Comparison of ENCODE assay signal across 24 cellular contexts in genomic region chr22:27115410-27115809, GRCh38.
A peak's percentile ranks its signal among the peaks of the same experiment; 100 is the strongest.
DNase-seq lines count a peak whose midpoint lies in the region; ATAC-seq, FAIRE-seq and TF ChIP-seq lines count a peak whose summit lies in the region.
"Had no signal": no experiment of that assay in that cellular context is flagged by ENCODE, and none has a peak within 500 bp of the region (broad histone marks: within the 10 kb centered on the region; RNA-seq: fewer than 3 reads in every experiment).

No MANE protein-coding gene starts in this region.

- H3K27ac ChIP-seq in liver (ENCODE audit: low read depth in 1 of 2, low read length in 2 of 2) (peak overlapping the region; percentile 71 to 81), HepG2 (ENCODE audit: extremely low read length, insufficient read depth, low read length) (no peak overlapping the region), mesodermal cell (ENCODE audit: low read depth, low read length, severe bottlenecking) (peak overlapping the region; percentile 1), mesendoderm (ENCODE audit: low read depth, low read length) (no peak overlapping the region)
- H3K27ac ChIP-seq: 22Rv1, SK-N-MC had no signal

- H2BK15ac ChIP-seq in mesendoderm (replicated peaks; ENCODE audit: low read depth): no peak overlapping the region

- CTCF ChIA-PET in HepG2 (lab: Yijun Ruan, JAX; ENCODE audit: low intra/inter-chr PET ratio, low total read pairs): no interaction called here

- H3K23ac ChIP-seq in mesendoderm (ENCODE audit: low read length): no peak overlapping the region

- no peaks in the 10 kb centered on the region for H3K79me1 ChIP-seq in mesendoderm (ENCODE audit: low read length)

- H3K27me3 ChIP-seq in liver (ENCODE audit: control insufficient read depth in 4 of 4, insufficient read depth in 4 of 4, low read length in 3 of 4) (no peaks in the 10 kb centered on the region), HepG2 (ENCODE audit: control insufficient read depth in 1 of 2, insufficient read depth in 2 of 2, low read length in 2 of 2) (no peaks in the 10 kb centered on the region), bronchial epithelial cell (ENCODE audit: control insufficient read depth, insufficient read depth, low read length) (no peaks in the 10 kb centered on the region), mesendoderm (ENCODE audit: insufficient read depth, low read length, poor library complexity) (no peaks in the 10 kb centered on the region)

- H3K56ac ChIP-seq in mesendoderm (ENCODE audit: low read length): no peak overlapping the region

- in situ Hi-C loops in HepG2 (cut with HindIII; ENCODE audit: extremely low pct_ligation_motif_present, low pct_unique_long_range_greater_than_20kb): no loop called here

- no peak overlapping the region for H2AFZ ChIP-seq in HepG2 (ENCODE audit: low read length)

- peak overlapping the region; percentile 5 for H3K27ac Mint-ChIP-seq in type B pancreatic cell
- H3K27ac Mint-ChIP-seq: B cell; CD4-positive, CD25-positive, alpha-beta regulatory T cell had no signal

- H3K9me3 ChIP-seq in liver (ENCODE audit: control insufficient read depth in 4 of 4, low read length in 3 of 4): peaks cover 0 to 5% (median 3%) of the 10 kb centered on the region in 4 donors
- no peaks in the 10 kb centered on the region; the same call in 1 of the 2 replicates for H3K9me3 ChIP-seq in HepG2 (ENCODE audit: low read length)
- peaks cover 5% of the 10 kb centered on the region for H3K9me3 ChIP-seq in mesodermal cell (ENCODE audit: control insufficient read depth, low read length)

- FAIRE-seq in HepG2 (lab: Jason Lieb, UNC): no peak
- FAIRE-seq in bronchial epithelial cell (lab: Jason Lieb, UNC): peak; percentile 72
- FAIRE-seq: GM12878, GM19239 had no signal

- H3K36me3 ChIP-seq in liver (ENCODE audit: control insufficient read depth in 4 of 4, insufficient read depth in 3 of 4, low read depth in 1 of 4, low read length in 3 of 4) (no peaks in the 10 kb centered on the region), HepG2 (replicated peaks in 1 of 2; ENCODE audit: control insufficient read depth in 1 of 2, insufficient read depth in 2 of 2, low read length in 2 of 2) (no peaks in the 10 kb centered on the region), bronchial epithelial cell (ENCODE audit: control insufficient read depth, insufficient read depth, low read length) (no peaks in the 10 kb centered on the region), mesodermal cell (ENCODE audit: control insufficient read depth, insufficient read depth, low read length) (no peaks in the 10 kb centered on the region), mesendoderm (ENCODE audit: control insufficient read depth, insufficient read depth, low read length) (no peaks in the 10 kb centered on the region)

- POLR2A ChIA-PET in HepG2 (lab: Yijun Ruan, JAX): no interaction called here

- H3K27me3 Mint-ChIP-seq in type B pancreatic cell: peaks cover 2% of the 10 kb centered on the region
- H3K27me3 Mint-ChIP-seq: CD4-positive, CD25-positive, alpha-beta regulatory T cell had no signal

- no peak overlapping the region for H4K8ac ChIP-seq in mesendoderm (ENCODE audit: low read depth, low read length)

- TF ChIP-seq CTCF in liver (IDR thresholded peaks at IDR 0.05; ENCODE audit: low read depth, low read length, missing input control): no peak
- TF ChIP-seq CTCF in HepG2 (CRISPR knock-in tag; IDR thresholded peaks at IDR 0.05): no peak
- TF ChIP-seq CTCF in bronchial epithelial cell (IDR thresholded peaks at IDR 0.05; ENCODE audit: insufficient read depth, low read length, severe bottlenecking): no peak
- TF ChIP-seq CTCF in type B pancreatic cell (conservative IDR thresholded peaks at IDR 0.05): no peak

- intact Hi-C loops in HepG2 (cut with micrococcal nuclease; ENCODE audit: unreplicated experiment): no loop called here

- BruUV-seq in HepG2 (replicated peaks; lab: Mats Ljungman, UMichigan): no TSS peak

- H3K4me1 ChIP-seq in liver (ENCODE audit: control insufficient read depth in 4 of 4, insufficient read depth in 4 of 4, low read length in 3 of 4) (peaks cover 2 to 13% (median 8%) of the 10 kb centered on the region in 4 donors), HepG2 (ENCODE audit: insufficient read depth, low read length) (peaks cover 28% of the 10 kb centered on the region), mesodermal cell (ENCODE audit: control insufficient read depth, insufficient read depth, low read length, poor library complexity, severe bottlenecking) (peaks cover 33% of the 10 kb centered on the region), mesendoderm (ENCODE audit: control insufficient read depth, low read depth, low read length) (no peaks in the 10 kb centered on the region)

- peaks cover 30% of the 10 kb centered on the region for H3K4me1 Mint-ChIP-seq in type B pancreatic cell (ENCODE audit: unreplicated experiment)
- H3K4me1 Mint-ChIP-seq: B cell; CD4-positive, CD25-positive, alpha-beta regulatory T cell had no signal

- H2AK5ac ChIP-seq in mesendoderm (ENCODE audit: low read length): no peak overlapping the region

- no peaks in the 10 kb centered on the region for H3K36me3 Mint-ChIP-seq in type B pancreatic cell
- H3K36me3 Mint-ChIP-seq: CD4-positive, CD25-positive, alpha-beta regulatory T cell had no signal

- no peak overlapping the region for H4K5ac ChIP-seq in mesendoderm (ENCODE audit: low read length)

- no peak overlapping the region for H3K4ac ChIP-seq in mesendoderm (ENCODE audit: low read depth, low read length)

- TF ChIP-seq EP300 in HepG2 (IDR thresholded peaks at IDR 0.05; ENCODE audit: low read depth in 2 of 2, low read length in 2 of 2) (no peak), HepG2 (CRISPR knock-in tag; IDR thresholded peaks at IDR 0.05; ENCODE audit: borderline replicate concordance) (no peak)

- ATAC-seq in HepG2: no peak
- ATAC-seq: GM12878 had no signal

- no peak overlapping the region for H2BK5ac ChIP-seq in mesendoderm (ENCODE audit: low read length)

- WGBS in liver: 95% methylated on average over 2 of the region's 2 CpGs
- WGBS in HepG2 (ENCODE audit: low lambda C conversion rate): 100% methylated on average over 2 of the region's 2 CpGs
- WGBS in mesodermal cell (ENCODE audit: insufficient coverage in 2 of 2), 2 experiments: 90 to 100% methylated on average over 1 to 2 of the region's 2 CpGs
- WGBS in mesendoderm (ENCODE audit: extremely low coverage, insufficient coverage, low lambda C conversion rate): no CpG with 5 or more reads among the region's 2 CpGs

- H4K20me1 ChIP-seq in HepG2 (ENCODE audit: insufficient read depth, low read length): no peaks in the 10 kb centered on the region

- H3K9ac ChIP-seq in liver (ENCODE audit: low read depth in 1 of 2, low read length in 2 of 2) (no peak overlapping the region), HepG2 (ENCODE audit: insufficient read depth, low read depth, low read length) (no peak overlapping the region), mesendoderm (ENCODE audit: low read length) (no peak overlapping the region)

- H3K4me3 Mint-ChIP-seq in type B pancreatic cell: no peak overlapping the region
- H3K4me3 Mint-ChIP-seq: B cell; CD4-positive, CD25-positive, alpha-beta regulatory T cell had no signal

- H3K79me2 ChIP-seq in HepG2 (ENCODE audit: insufficient read depth, low read length) (no peaks in the 10 kb centered on the region), mesendoderm (ENCODE audit: control insufficient read depth, insufficient read depth, low read length) (no peaks in the 10 kb centered on the region)

- H3K4me2 ChIP-seq in HepG2 (ENCODE audit: low read depth, low read length): no peak overlapping the region
- no peak overlapping the region for H3K4me2 ChIP-seq in mesendoderm (ENCODE audit: low read length)

- no peaks in the 10 kb centered on the region for H3K9me3 Mint-ChIP-seq in type B pancreatic cell

- TF ChIP-seq POLR2A in HepG2 (IDR thresholded peaks at IDR 0.05; ENCODE audit: insufficient read depth in 1 of 2, low read depth in 2 of 2, low read length in 2 of 2): no peak

- TF ChIP-seq RAD21 in liver (IDR thresholded peaks at IDR 0.05) (no peak), HepG2 (CRISPR knock-in tag; IDR thresholded peaks at IDR 0.05) (no peak)

- H2BK120ac ChIP-seq in mesendoderm (ENCODE audit: low read depth, low read length): no peak overlapping the region

- no peak overlapping the region for H3K18ac ChIP-seq in mesendoderm (ENCODE audit: low read length)

- DNase-seq in HepG2 (ENCODE audit: low spot score) (no peak), bronchial epithelial cell (ENCODE audit: low read depth) (no peak), type B pancreatic cell (ENCODE audit: extremely low spot score, unreplicated experiment) (no peak), HUDEP-2 (lab: John Stamatoyannopoulos, UW; ENCODE audit: unreplicated experiment in 76 of 76) (no peak), mesendoderm (no peak), NCI-H2227 (lab: John Stamatoyannopoulos, UW; ENCODE audit: unreplicated experiment) (no peak)
- DNase-seq: CD4-positive, CD25-positive, alpha-beta regulatory T cell; COR-L47; DMS153; GOT3; NCI-H1048; NCI-H1436 treated with DMSO at 0.1 percent for 48 hours; NCI-H2029 treated with DMSO at 0.1 percent for 48 hours; NCI-H2171; NCI-H446; NK-92 treated with Interleukin-12 subunit alpha and Interleukin-12 subunit beta, amount 100 ng/mL, for 24 hours; Right ventricle myocardium superior had no signal

- H3K4me3 ChIP-seq in liver (ENCODE audit: low read depth in 1 of 3, low read length in 3 of 3) (no peak overlapping the region), HepG2 (replicated peaks in 1 of 3; ENCODE audit: insufficient read depth in 1 of 3, low read depth in 2 of 3, low read length in 3 of 3) (no peak overlapping the region), bronchial epithelial cell (ENCODE audit: low read depth, low read length) (no peak overlapping the region), mesodermal cell (ENCODE audit: extremely low read depth, insufficient read depth, low read length, poor library complexity, severe bottlenecking) (no peak overlapping the region), mesendoderm (ENCODE audit: low read length) (no peak overlapping the region)
- H3K4me3 ChIP-seq: GM12878, SK-N-MC had no signal

TF ChIP-seq in HepG2, 621 proteins besides CTCF, POLR2A, EP300 and RAD21 (continues in another document):
- TF ChIP-seq FIP1L1 (IDR thresholded peaks at IDR 0.05; ENCODE audit: borderline replicate concordance, insufficient read depth, low read depth, low read length) (no peak), MIXL1 (CRISPR knock-in tag; IDR thresholded peaks at IDR 0.05) (no peak), ZNF276 (CRISPR knock-in tag; IDR thresholded peaks at IDR 0.05; ENCODE audit: low read depth) (no peak)

Comparison
In these comparisons a context has a peak if more than half of its experiments do, and no peak if none do; other contexts are left out.
1. H3K27ac ChIP-seq: peak in liver (2 of 2) and mesodermal cell (single experiment); none in HepG2 (single experiment) and mesendoderm (single experiment).